ENCODE assay signal across 18 cellular contexts in the genomic region with DNA sequence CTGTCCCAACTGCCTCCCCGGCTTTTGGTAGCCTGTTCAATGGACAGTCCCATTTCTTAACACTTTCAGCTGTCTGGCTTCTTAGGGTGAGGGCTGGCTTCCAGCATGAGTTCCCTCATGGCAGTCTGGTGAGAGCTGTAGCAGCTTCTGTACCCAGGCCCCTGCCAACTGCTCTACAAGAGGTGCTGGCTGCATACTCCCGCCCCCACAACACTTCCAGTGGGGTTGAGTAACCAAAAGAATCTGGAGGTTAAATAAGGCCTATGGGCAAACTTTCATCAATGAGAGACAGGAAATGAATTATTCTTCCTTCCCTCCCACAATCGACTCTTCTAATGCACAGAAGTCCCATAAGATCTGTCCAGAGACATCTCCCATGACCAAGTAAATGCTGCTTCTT.
DNase-seq lines count a peak whose midpoint lies in the region; ATAC-seq and TF ChIP-seq lines count a peak whose summit lies in the region.
"Had no signal": no experiment of that assay in that cellular context is flagged by ENCODE, and none has a peak within 500 bp of the region (broad histone marks: within the 10 kb centered on the region; RNA-seq: fewer than 3 reads in every experiment).

No MANE protein-coding gene starts in this region.

- H3K4me3 Mint-ChIP-seq in stimulated activated memory B cell treated with anti-CD40 and anti-IgM and Interleukin-4, amounts not matched to agents 10 μg/mL and 1 μg/mL and 100 μg/mL, for 72 hours: no peak overlapping the region
- H3K4me3 Mint-ChIP-seq: B cell, brain, H9, nephron had no signal

- no peak for ATAC-seq in HG03442 (IDR thresholded peaks at IDR 0.05; ENCODE audit: unreplicated experiment)
- ATAC-seq in stimulated activated memory B cell treated with anti-CD40 and anti-IgM and Interleukin-4, amounts not matched to agents 10 μg/mL and 1 μg/mL and 100 μg/mL, for 72 hours: no peak

- H3K27ac Mint-ChIP-seq in stimulated activated memory B cell treated with anti-CD40 and anti-IgM and Interleukin-4, amounts not matched to agents 10 μg/mL and 1 μg/mL and 100 μg/mL, for 72 hours: no peak overlapping the region
- H3K27ac Mint-ChIP-seq: B cell, brain, H9, nephron had no signal

- H3K27me3 ChIP-seq in mammary epithelial cell (ENCODE audit: insufficient read depth, low read length): no peaks in the 10 kb centered on the region
- no peaks in the 10 kb centered on the region for H3K27me3 ChIP-seq in skeletal muscle satellite cell (ENCODE audit: control insufficient read depth, insufficient read depth, low read length)

- H3K27me3 Mint-ChIP-seq in stimulated activated memory B cell treated with anti-CD40 and anti-IgM and Interleukin-4, amounts not matched to agents 10 μg/mL and 1 μg/mL and 100 μg/mL, for 72 hours: no peaks in the 10 kb centered on the region
- H3K27me3 Mint-ChIP-seq: brain had no signal

- intact Hi-C loops in mammary epithelial cell (cut with micrococcal nuclease) (loop anchor here (10.0 kb wide), 1 partner anchor 59 kb away; no protein-coding TSS in a partner anchor), cardiac septum (cut with DNase I) (no loop called here)

- TF ChIP-seq CTCF in mammary epithelial cell (conservative IDR thresholded peaks at IDR 0.05 in 1 of 2, IDR thresholded peaks at IDR 0.05 in 1 of 2; ENCODE audit: extremely low read depth in 1 of 2, insufficient read depth in 1 of 2, low read depth in 1 of 2, low read length in 2 of 2): no peak

- H3K9me3 Mint-ChIP-seq in stimulated activated memory B cell treated with anti-CD40 and anti-IgM and Interleukin-4, amounts not matched to agents 10 μg/mL and 1 μg/mL and 100 μg/mL, for 72 hours: no peaks in the 10 kb centered on the region
- H3K9me3 Mint-ChIP-seq: H9, nephron had no signal

- no peak overlapping the region for H3K4me3 ChIP-seq in mammary epithelial cell (replicated peaks in 1 of 3; ENCODE audit: insufficient read depth in 1 of 3, low read depth in 2 of 3, low read length in 3 of 3)
- no peak overlapping the region for H3K4me3 ChIP-seq in skeletal muscle satellite cell (ENCODE audit: low read length)

- H3K9ac ChIP-seq in mammary epithelial cell (ENCODE audit: insufficient read depth, low read length) (no peak overlapping the region), skeletal muscle satellite cell (ENCODE audit: low read depth, low read length) (no peak overlapping the region)

- no peak overlapping the region for H3K27ac ChIP-seq in mammary epithelial cell (ENCODE audit: insufficient read depth, low read depth, low read length)

- CTCF ChIA-PET in mammary epithelial cell (lab: Charles Lee; ENCODE audit: low non-redundant PET): no interaction called here

- dilution Hi-C loops in mammary epithelial cell (cut with HindIII; ENCODE audit: low sequenced_read_pairs): no loop called here

- peaks cover 9% of the 10 kb centered on the region for H3K4me1 ChIP-seq in mammary epithelial cell (ENCODE audit: insufficient read depth, low read length)
- H3K4me1 ChIP-seq in skeletal muscle satellite cell (ENCODE audit: control insufficient read depth, insufficient read depth, low read length): peaks cover 21% of the 10 kb centered on the region

- no peaks in the 10 kb centered on the region for H4K20me1 ChIP-seq in mammary epithelial cell (ENCODE audit: insufficient read depth, low read length)

- H2AFZ ChIP-seq in mammary epithelial cell (ENCODE audit: low read depth, low read length): peak overlapping the region; percentile 69

- no TSS peak for BruUV-seq in mammary epithelial cell (replicated peaks; lab: Mats Ljungman, UMichigan)

- no peaks in the 10 kb centered on the region for H3K36me3 ChIP-seq in mammary epithelial cell (ENCODE audit: insufficient read depth, low read length)
- H3K36me3 ChIP-seq in skeletal muscle satellite cell (ENCODE audit: insufficient read depth, low read length): no peaks in the 10 kb centered on the region

- H3K4me2 ChIP-seq in mammary epithelial cell (ENCODE audit: insufficient read depth, low read depth, low read length): peak overlapping the region; percentile 21
- peak overlapping the region; percentile 40 for H3K4me2 ChIP-seq in skeletal muscle satellite cell (ENCODE audit: low read length)

- in situ Hi-C loops in mammary epithelial cell (cut with MboI; ENCODE audit: low sequenced_read_pairs in 2 of 2): no loop called here

- no peaks in the 10 kb centered on the region for H3K4me1 Mint-ChIP-seq in stimulated activated memory B cell treated with anti-CD40 and anti-IgM and Interleukin-4, amounts not matched to agents 10 μg/mL and 1 μg/mL and 100 μg/mL, for 72 hours
- H3K4me1 Mint-ChIP-seq: B cell, brain, nephron had no signal

- no peaks in the 10 kb centered on the region for H3K79me2 ChIP-seq in mammary epithelial cell (ENCODE audit: insufficient read depth, low read length)

- WGBS in mammary epithelial cell (ENCODE audit: low coverage, missing lambda C conversion rate): 7% methylated on average over 3 of the region's 3 CpGs

- DNase-seq in ELR (ENCODE audit: low read depth) (peak; percentile 19), mammary epithelial cell (peak; percentile 26), cardiac septum (ENCODE audit: low spot score) (peak; percentile 75), NCI-H82 (lab: John Stamatoyannopoulos, UW) (no peak), NCI-H774 (lab: John Stamatoyannopoulos, UW) (no peak)
- DNase-seq: activated CD4-positive, alpha-beta T cell treated with anti-CD3 and anti-CD28 coated beads for 4 hours; activated naive CD4-positive, alpha-beta T cell treated with anti-CD3 and anti-CD28 coated beads, Interleukin-2, amount 50 U/mL, for 16 hours; activated T-cell treated with anti-CD3 and anti-CD28 coated beads for 4 hours; H9; NCI-H187; retina; T-helper 9 cell had no signal

- H3K9me3 ChIP-seq in mammary epithelial cell (replicated peaks; ENCODE audit: insufficient read depth, low read length) (no peaks in the 10 kb centered on the region), skeletal muscle satellite cell (replicated peaks; ENCODE audit: low read length) (no peaks in the 10 kb centered on the region)

- no peaks in the 10 kb centered on the region for H3K36me3 Mint-ChIP-seq in stimulated activated memory B cell treated with anti-CD40 and anti-IgM and Interleukin-4, amounts not matched to agents 10 μg/mL and 1 μg/mL and 100 μg/mL, for 72 hours
- H3K36me3 Mint-ChIP-seq: brain had no signal

Comparison
In these comparisons a context has a peak if more than half of its experiments do, and no peak if none do; other contexts are left out.
1. DNase-seq: peak in ELR (single experiment), mammary epithelial cell (single experiment) and cardiac septum (single experiment); none in NCI-H82 (single experiment) and NCI-H774 (single experiment).